In the genomic region with DNA sequence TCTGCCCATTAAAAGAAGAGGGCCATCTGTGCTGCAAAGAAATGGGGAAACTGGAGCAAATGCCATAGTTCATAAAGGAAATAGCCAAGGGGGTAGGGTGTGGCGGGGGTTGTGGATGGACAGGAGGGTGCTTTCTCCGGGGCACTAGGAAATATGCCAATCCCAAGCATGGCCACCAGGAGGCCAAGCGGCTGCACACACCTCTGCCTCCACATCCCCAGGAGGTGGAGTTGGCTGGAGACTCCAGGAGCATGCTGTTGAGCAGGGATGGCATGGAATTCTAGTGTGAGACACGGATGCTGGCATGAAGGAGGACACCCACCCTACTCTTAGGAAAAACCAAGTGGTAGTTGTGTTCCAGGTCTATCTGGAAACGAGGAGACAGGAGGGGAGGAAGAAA, we compare ENCODE assay signal across 8 cellular contexts. TPM values are rescaled to one million over a fixed set of nuclear protein-coding genes. Genes with fewer than 3 reads are reported as not detected.
DNase-seq lines count a peak whose midpoint lies in the region; ATAC-seq and TF ChIP-seq lines count a peak whose summit lies in the region.

No MANE protein-coding gene starts in this region.

- ATAC-seq in T-cell (replicated peaks in 1 of 4): no peak
- no peak for ATAC-seq in GM21447 (IDR thresholded peaks at IDR 0.05; ENCODE audit: unreplicated experiment)

- TF ChIP-seq CTCF in dorsolateral prefrontal cortex (IDR thresholded peaks at IDR 0.05 in 54 of 56, conservative IDR thresholded peaks at IDR 0.05 in 2 of 56; ENCODE audit: low read depth in 1 of 56, partially characterized antibody in 56 of 56) (peak in 39 of 56 donors; percentile 12 to 50 (median 30)), osteocyte (IDR thresholded peaks at IDR 0.05) (peak; percentile 58)

- POLR2A ChIA-PET in T-cell (lab: Charles Lee): interaction anchor here in 1 of 2 donors (0.7 kb wide), 1 partner anchor 217 kb away, joined by 3 read pairs; no protein-coding TSS in a partner anchor

- intact Hi-C loops in dorsolateral prefrontal cortex (cut with DNase I): no loop called here

- in situ Hi-C loops in HAP-1 (cut with MboI; ENCODE audit: low sequenced_read_pairs): no loop called here

- H3K27me3 ChIP-seq in BLaER1: no peaks in the 10 kb centered on the region
- no peaks in the 10 kb centered on the region for H3K27me3 ChIP-seq in HAP-1 (ENCODE audit: low read depth)
- H3K27me3 ChIP-seq in dorsolateral prefrontal cortex: no peaks in the 10 kb centered on the region

- no peaks in the 10 kb centered on the region for H3K9me3 ChIP-seq in BLaER1
- H3K9me3 ChIP-seq in HAP-1: no peaks in the 10 kb centered on the region

- H3K4me1 Mint-ChIP-seq in T-cell: peaks cover 0 to 4% (median 0%) of the 10 kb centered on the region in 3 donors
- H3K4me1 Mint-ChIP-seq in osteocyte (ENCODE audit: unreplicated experiment): peaks cover 39% of the 10 kb centered on the region

- H3K4me1 ChIP-seq in BLaER1 (peaks cover 69% of the 10 kb centered on the region), HAP-1 (0 out of 2 replicates have a peak, but pooled peaks cover 3% of the 10 kb centered on the region)

- DNase-seq in HAP-1 (ENCODE audit: low spot score in 2 of 2): peak; percentile 50 to 79
- DNase-seq in T-cell: peak in 25 of 34 experiments; percentile 4 to 38 (median 24)
- no peak for DNase-seq in dorsolateral prefrontal cortex
- no peak for DNase-seq in osteocyte (ENCODE audit: extremely low spot score, unreplicated experiment)
- DNase-seq in DMS79 treated with DMSO at 0.1 percent for 48 hours (lab: John Stamatoyannopoulos, UW): no peak
- DNase-seq in T1000 (lab: John Stamatoyannopoulos, UW): no peak

- peak overlapping the region; percentile 59; the same call in 1 of the 2 replicates for H3K27ac ChIP-seq in BLaER1
- H3K27ac ChIP-seq in dorsolateral prefrontal cortex: no peak overlapping the region

- CTCF ChIA-PET in T-cell (lab: Charles Lee): interaction anchor here (0.6 to 1.3 kb wide), 4 partner anchors 133 to 1546 kb away, joined by 3 to 7 read pairs (median 4); no protein-coding TSS in a partner anchor

- peak overlapping the region; percentile 33; the same call in 1 of the 2 replicates for H3K9ac ChIP-seq in BLaER1

- no peaks in the 10 kb centered on the region for H3K9me3 Mint-ChIP-seq in T-cell
- H3K9me3 Mint-ChIP-seq in osteocyte (ENCODE audit: unreplicated experiment): no peaks in the 10 kb centered on the region

- no peak overlapping the region for H3K4me3 Mint-ChIP-seq in T-cell
- H3K4me3 Mint-ChIP-seq in osteocyte (ENCODE audit: unreplicated experiment): no peak overlapping the region

- peaks cover 3 to 4% of the 10 kb centered on the region in 2 donors for H3K27me3 Mint-ChIP-seq in T-cell
- no peaks in the 10 kb centered on the region for H3K27me3 Mint-ChIP-seq in osteocyte (ENCODE audit: unreplicated experiment)

- H3K4me3 ChIP-seq in BLaER1 (no peak overlapping the region), HAP-1 (no peak overlapping the region), dorsolateral prefrontal cortex (no peak overlapping the region)

- H3K36me3 Mint-ChIP-seq in T-cell: no peaks in the 10 kb centered on the region
- peaks cover 27% of the 10 kb centered on the region for H3K36me3 Mint-ChIP-seq in osteocyte (ENCODE audit: unreplicated experiment)

- no peak overlapping the region for H3K27ac Mint-ChIP-seq in T-cell
- peak overlapping the region; percentile 48 for H3K27ac Mint-ChIP-seq in osteocyte (ENCODE audit: unreplicated experiment)

- peaks cover 58% of the 10 kb centered on the region for H3K36me3 ChIP-seq in BLaER1
- H3K36me3 ChIP-seq in HAP-1 (replicated peaks): no peaks in the 10 kb centered on the region; the same call in 1 of the 2 replicates

- H4K20me1 ChIP-seq in BLaER1: no peaks in the 10 kb centered on the region

- peak overlapping the region; percentile 76 for H3K4me2 ChIP-seq in BLaER1

RNA-seq across cellular contexts. Expression of gene NID2, which starts 25.2 kb away (rescaled TPM):
- total RNA-seq in T-cell (1 to 10 TPM in 1 of 5 donors, under 1 TPM in 4; 0.38 to 1.1 (median 0.89) TPM), dorsolateral prefrontal cortex (10 to 100 TPM in 1 of 120 experiments, 1 to 10 TPM in 119; 1.7 to 12.5 (median 4.5) TPM), osteocyte (58.5 and 62.9 TPM in 2 replicates)

RNA-seq across cellular contexts. Expression of gene RTRAF, which starts 54.3 kb away (rescaled TPM):
- total RNA-seq in T-cell (100 to 1,000 TPM in 4 of 5 donors, 10 to 100 TPM in 1; 97.4 to 139 (median 110) TPM), dorsolateral prefrontal cortex (10 to 100 TPM; 37.8 to 99.0 (median 69.0) TPM), osteocyte (172 and 185 TPM in 2 replicates)

Comparison
In these comparisons a context has a peak if more than half of its experiments do, and no peak if none do; other contexts are left out.
1. DNase-seq: peak in HAP-1 (2 of 2) and T-cell (25 of 34); none in dorsolateral prefrontal cortex (0 of 10), osteocyte (single experiment), DMS79 treated with DMSO at 0.1 percent for 48 hours (single experiment) and T1000 (single experiment).